ENCODE assay signal across 9 cellular contexts in the genomic region with DNA sequence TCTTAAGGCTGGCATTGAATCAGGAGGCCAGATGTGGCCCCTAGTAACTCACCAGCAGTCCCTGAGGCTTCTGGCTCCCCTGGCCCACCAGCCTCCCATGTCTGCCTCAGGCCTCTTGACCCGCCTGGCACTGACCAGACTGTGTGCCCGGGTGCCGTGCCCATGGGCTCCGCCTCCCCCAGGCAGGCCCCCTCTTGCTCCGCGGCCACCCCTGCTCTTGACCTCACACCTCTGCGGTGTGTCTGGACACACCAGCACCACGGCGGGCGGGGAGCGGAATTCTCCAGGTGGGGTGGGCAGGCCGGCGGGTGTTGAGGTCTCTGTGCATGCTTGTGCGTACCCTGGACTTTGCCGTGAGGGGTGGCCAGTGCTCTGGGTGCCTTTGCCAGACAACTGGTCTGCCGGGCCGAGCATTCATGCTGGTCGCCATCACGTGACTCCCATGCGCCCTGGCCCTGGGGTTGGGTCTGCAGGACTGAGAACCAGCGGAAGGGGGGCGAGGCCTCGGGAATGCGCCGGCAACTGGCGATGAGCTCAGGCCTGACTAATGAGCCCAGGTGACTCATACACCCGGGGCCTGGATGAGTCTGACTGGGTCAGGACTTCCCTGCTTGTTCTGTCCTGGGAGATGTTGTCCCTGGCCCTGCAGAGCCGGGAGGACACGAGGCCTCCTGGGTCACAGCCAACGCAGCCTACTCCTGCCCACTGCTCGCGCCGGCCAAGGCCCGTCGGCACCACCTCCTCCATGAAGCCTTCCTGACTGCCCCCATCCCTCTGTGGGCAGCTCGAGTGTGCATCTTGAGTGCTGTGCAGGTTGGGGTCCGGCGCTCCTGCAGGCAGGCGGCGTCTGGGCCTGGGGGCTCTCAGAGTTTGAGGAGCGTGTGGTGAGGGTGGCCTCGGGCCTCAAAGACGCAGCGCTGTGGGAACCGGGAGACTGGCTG. TPM values are rescaled to one million over a fixed set of nuclear protein-coding genes. Genes with fewer than 3 reads are reported as not detected.
DNase-seq lines count a peak whose midpoint lies in the region; TF ChIP-seq lines count a peak whose summit lies in the region.
"Had no signal": no experiment of that assay in that cellular context is flagged by ENCODE, and none has a peak within 500 bp of the region (broad histone marks: within the 10 kb centered on the region; RNA-seq: fewer than 3 reads in every experiment).

No MANE protein-coding gene starts in this region.

- H3K27ac Mint-ChIP-seq in type B pancreatic cell: peak overlapping the region; percentile 69
- H3K27ac Mint-ChIP-seq: memory B cell had no signal

- no TSS peak for BruUV-seq in mammary epithelial cell (replicated peaks; lab: Mats Ljungman, UMichigan)

- H4K20me1 ChIP-seq in mammary epithelial cell (ENCODE audit: insufficient read depth, low read length): no peaks in the 10 kb centered on the region

- H3K36me3 ChIP-seq in HUES48 (ENCODE audit: control insufficient read depth, insufficient read depth, low read length) (peaks cover 6% of the 10 kb centered on the region), mammary epithelial cell (ENCODE audit: insufficient read depth, low read length) (no peaks in the 10 kb centered on the region)

- H3K4me2 ChIP-seq in mammary epithelial cell (ENCODE audit: insufficient read depth, low read depth, low read length): peak overlapping the region; percentile 87

- intact Hi-C loops in mammary epithelial cell (cut with micrococcal nuclease): loop anchor here (2.0 kb wide), 1 partner anchor 17 kb away; no protein-coding TSS in a partner anchor

- H3K27me3 ChIP-seq in HUES48 (ENCODE audit: control insufficient read depth, insufficient read depth, low read length): no peaks in the 10 kb centered on the region
- no peaks in the 10 kb centered on the region for H3K27me3 ChIP-seq in mammary epithelial cell (ENCODE audit: insufficient read depth, low read length)

- H3K27me3 Mint-ChIP-seq in type B pancreatic cell: no peaks in the 10 kb centered on the region

- no peaks in the 10 kb centered on the region for H3K36me3 Mint-ChIP-seq in type B pancreatic cell
- H3K36me3 Mint-ChIP-seq: memory B cell had no signal

- H2AFZ ChIP-seq in mammary epithelial cell (ENCODE audit: low read depth, low read length): peak overlapping the region; percentile 77

- H3K4me1 ChIP-seq in HUES48 (ENCODE audit: control insufficient read depth, insufficient read depth, low read length) (peaks cover 39% of the 10 kb centered on the region), mammary epithelial cell (ENCODE audit: insufficient read depth, low read length) (peaks cover 15% of the 10 kb centered on the region)

- WGBS in mammary epithelial cell (ENCODE audit: low coverage, missing lambda C conversion rate): 40% methylated on average over 18 of the region's 45 CpGs

- peaks cover 7% of the 10 kb centered on the region for H3K79me2 ChIP-seq in mammary epithelial cell (ENCODE audit: insufficient read depth, low read length)

- in situ Hi-C loops in mammary epithelial cell (cut with MboI; ENCODE audit: low sequenced_read_pairs in 2 of 2): no loop called here

- CTCF ChIA-PET in mammary epithelial cell (lab: Charles Lee; ENCODE audit: low non-redundant PET): interaction anchor here (0.7 to 0.8 kb wide), 2 partner anchors 138 to 288 kb away, joined by 3 to 5 read pairs; no protein-coding TSS in a partner anchor

- DNase-seq in mammary epithelial cell (peak; percentile 89), islet precursor cell (peak; percentile 100), type B pancreatic cell (ENCODE audit: extremely low spot score, unreplicated experiment) (no peak), SHP77 treated with DMSO at 0.1 percent for 48 hours (lab: John Stamatoyannopoulos, UW) (no peak), OCI-M1 (lab: John Stamatoyannopoulos, UW) (no peak), activated gamma-delta T cell (lab: John Stamatoyannopoulos, UW) (no peak)
- DNase-seq: NCI-H2081 had no signal

- H3K4me3 Mint-ChIP-seq in type B pancreatic cell: peak overlapping the region; percentile 60
- H3K4me3 Mint-ChIP-seq: memory B cell had no signal

- peaks cover 19% of the 10 kb centered on the region for H3K4me1 Mint-ChIP-seq in type B pancreatic cell (ENCODE audit: unreplicated experiment)
- H3K4me1 Mint-ChIP-seq: memory B cell had no signal

- no peaks in the 10 kb centered on the region for H3K9me3 Mint-ChIP-seq in type B pancreatic cell
- H3K9me3 Mint-ChIP-seq: memory B cell had no signal

- TF ChIP-seq CTCF in mammary epithelial cell (conservative IDR thresholded peaks at IDR 0.05 in 1 of 2, IDR thresholded peaks at IDR 0.05 in 1 of 2; ENCODE audit: extremely low read depth in 1 of 2, insufficient read depth in 1 of 2, low read depth in 1 of 2, low read length in 2 of 2) (no peak), type B pancreatic cell (conservative IDR thresholded peaks at IDR 0.05) (no peak)

- H3K9me3 ChIP-seq in HUES48 (ENCODE audit: control insufficient read depth, insufficient read depth, low read length): no peaks in the 10 kb centered on the region
- H3K9me3 ChIP-seq in mammary epithelial cell (replicated peaks; ENCODE audit: insufficient read depth, low read length): no peaks in the 10 kb centered on the region

- no peak overlapping the region for H3K4me3 ChIP-seq in HUES48 (ENCODE audit: low read depth, low read length)
- peak overlapping the region in 2 of 3 experiments; percentile 5 to 17 for H3K4me3 ChIP-seq in mammary epithelial cell (replicated peaks in 1 of 3; ENCODE audit: insufficient read depth in 1 of 3, low read depth in 2 of 3, low read length in 3 of 3)

- H3K9ac ChIP-seq in HUES48 (ENCODE audit: low read depth, low read length) (no peak overlapping the region), mammary epithelial cell (ENCODE audit: insufficient read depth, low read length) (no peak overlapping the region)

- dilution Hi-C loops in mammary epithelial cell (cut with HindIII; ENCODE audit: low sequenced_read_pairs): no loop called here

- H3K27ac ChIP-seq in HUES48 (ENCODE audit: low read depth, low read length) (peak overlapping the region; percentile 77), mammary epithelial cell (ENCODE audit: insufficient read depth, low read depth, low read length) (peak overlapping the region; percentile 32)

RNA-seq across cellular contexts. Expression of a gene that starts 22.6 kb away (rescaled TPM):
- total RNA-seq in mammary epithelial cell: 10 to 100 TPM; 45.6 to 79.7 TPM
- 27.3 TPM for polyA plus RNA-seq in mammary epithelial cell
- 7.5 TPM for polyA minus RNA-seq in mammary epithelial cell
- 150 and 168 TPM in 2 replicates for total RNA-seq in type B pancreatic cell (ENCODE audit: low replicate concordance)

Comparison
In these comparisons a context has a peak if more than half of its experiments do, and no peak if none do; other contexts are left out.
1. DNase-seq: peak in mammary epithelial cell (single experiment) and islet precursor cell (single experiment); none in type B pancreatic cell (single experiment), SHP77 treated with DMSO at 0.1 percent for 48 hours (single experiment), OCI-M1 (single experiment) and activated gamma-delta T cell (single experiment).